In genomic region chr19:55027472-55028337, GRCh38 we compare ENCODE assay signal across 11 cellular contexts. TPM values are rescaled to one million over a fixed set of nuclear protein-coding genes. Genes with fewer than 3 reads are reported as not detected.
DNase-seq lines count a peak whose midpoint lies in the region; ATAC-seq and TF ChIP-seq lines count a peak whose summit lies in the region.
"Had no signal": no experiment of that assay in that cellular context is flagged by ENCODE, and none has a peak within 500 bp of the region (broad histone marks: within the 10 kb centered on the region; RNA-seq: fewer than 3 reads in every experiment).

No MANE protein-coding gene starts in this region.

- TF ChIP-seq POLR2A in breast epithelium (IDR thresholded peaks at IDR 0.05) (no peak), testis (IDR thresholded peaks at IDR 0.05) (no peak)

- H3K27me3 Mint-ChIP-seq in MCF 10A (ENCODE audit: insufficient read depth, unreplicated experiment) = no peaks in the 10 kb centered on the region
- H3K27me3 Mint-ChIP-seq in WTC11 (ENCODE audit: low read depth) = no peaks in the 10 kb centered on the region

- H3K4me3 Mint-ChIP-seq in MCF 10A (ENCODE audit: unreplicated experiment) = no peak overlapping the region
- H3K4me3 Mint-ChIP-seq in WTC11 = no peak overlapping the region
- H3K4me3 Mint-ChIP-seq: activated naive CD4-positive, alpha-beta T cell treated with anti-CD3 and anti-CD28 coated beads for 36 hours had no signal

- CTCF ChIA-PET in MCF 10A (lab: Yijun Ruan, JAX) (interaction anchor here (0.6 to 1.3 kb wide), 5 partner anchors 9 to 354 kb away, joined by 3 to 4 read pairs (median 3); no protein-coding TSS in a partner anchor), WTC11 (lab: Charles Lee) (interaction anchor here (1.0 to 1.4 kb wide), 3 partner anchors 10 to 146 kb away, joined by 3 to 8 read pairs (median 4); partner anchors contain the start of gene GP6)

- no TSS peak for BruUV-seq in MCF 10A (replicated peaks; lab: Mats Ljungman, UMichigan)

- no peaks in the 10 kb centered on the region for H3K27me3 ChIP-seq in breast epithelium
- no peaks in the 10 kb centered on the region for H3K27me3 ChIP-seq in testis

- intact Hi-C loops in MCF 10A (cut with micrococcal nuclease) = no loop called here
- intact Hi-C loops in breast epithelium (cut with DNase I; ENCODE audit: low total_unique reads) = no loop called here
- intact Hi-C loops in testis (cut with DNase I; ENCODE audit: low total_unique reads) = no loop called here

- no peak overlapping the region for H3K4me3 ChIP-seq in breast epithelium
- H3K4me3 ChIP-seq in testis = peak overlapping the region; percentile 1 to 26

- no peaks in the 10 kb centered on the region for H3K4me1 ChIP-seq in breast epithelium
- H3K4me1 ChIP-seq in testis = no peaks in the 10 kb centered on the region

- H3K36me3 Mint-ChIP-seq in MCF 10A (ENCODE audit: insufficient read depth, unreplicated experiment) = peaks cover 6% of the 10 kb centered on the region
- peaks cover 19% of the 10 kb centered on the region for H3K36me3 Mint-ChIP-seq in WTC11

- H3K27ac ChIP-seq in breast epithelium = no peak overlapping the region
- no peak overlapping the region for H3K27ac ChIP-seq in testis

- peak; percentile 24 for DNase-seq in MCF 10A (ENCODE audit: unreplicated experiment)
- no peak for DNase-seq in breast epithelium (ENCODE audit: low spot score in 2 of 2)
- peak; percentile 32 for DNase-seq in NAMALWA (ENCODE audit: low spot score)
- no peak for DNase-seq in WTC11 (ENCODE audit: low spot score)
- no peak for DNase-seq in testis
- no peak for DNase-seq in NCI-H1694 treated with DMSO at 0.1 percent for 48 hours (lab: John Stamatoyannopoulos, UW)
- no peak for DNase-seq in T-helper 1 cell
- DNase-seq in HT-29 (ENCODE audit: low spot score) = no peak
- DNase-seq: activated naive CD4-positive, alpha-beta T cell treated with anti-CD3 and anti-CD28 coated beads for 36 hours; NCI-H2029 treated with DMSO at 0.1 percent for 48 hours had no signal

- H3K9me3 Mint-ChIP-seq in MCF 10A (ENCODE audit: unreplicated experiment) (peaks cover 26% of the 10 kb centered on the region), WTC11 (peaks cover 12% of the 10 kb centered on the region)

- H3K36me3 ChIP-seq in breast epithelium (no peaks in the 10 kb centered on the region), testis (ENCODE audit: low read depth, missing control alignments) (no peaks in the 10 kb centered on the region)

- WGBS in testis, 2 donors = 40 to 62% methylated on average over 13 to 21 of the region's 21 CpGs

- H3K9me3 ChIP-seq in breast epithelium = no peaks in the 10 kb centered on the region
- H3K9me3 ChIP-seq in testis = no peaks in the 10 kb centered on the region

- H3K27ac Mint-ChIP-seq in MCF 10A (ENCODE audit: low read depth, unreplicated experiment) = no peak overlapping the region
- H3K27ac Mint-ChIP-seq in WTC11 = 0 out of 2 replicates have a peak overlapping the region, but pooled peaks have one; percentile 12
- H3K27ac Mint-ChIP-seq: activated naive CD4-positive, alpha-beta T cell treated with anti-CD3 and anti-CD28 coated beads for 36 hours had no signal

- ATAC-seq in WTC11 = peak; percentile 41

- POLR2A ChIA-PET in MCF 10A (lab: Yijun Ruan, JAX) = interaction anchor here (1.4 kb wide), 1 partner anchor 15 kb away, joined by 3 read pairs; no protein-coding TSS in a partner anchor
- POLR2A ChIA-PET in WTC11 (lab: Charles Lee) = no interaction called here

- H3K4me1 Mint-ChIP-seq in MCF 10A (ENCODE audit: insufficient read depth, unreplicated experiment) = no peaks in the 10 kb centered on the region
- no peaks in the 10 kb centered on the region for H3K4me1 Mint-ChIP-seq in WTC11

- TF ChIP-seq CTCF in MCF 10A (IDR thresholded peaks at IDR 0.05; ENCODE audit: unreplicated experiment) (no peak), breast epithelium (IDR thresholded peaks at IDR 0.05) (no peak), WTC11 (IDR thresholded peaks at IDR 0.05) (no peak), testis (IDR thresholded peaks at IDR 0.05) (no peak)

TF ChIP-seq in WTC11, 78 proteins besides CTCF, POLR2A, EP300 and RAD21:
- peak; percentile 73; the same call in 1 of the 2 replicates for TF ChIP-seq ZNF121 (CRISPR knock-in tag; IDR thresholded peaks at IDR 0.05)
- TF ChIP-seq ETV6 (CRISPR knock-in tag; IDR thresholded peaks at IDR 0.05) = peak; percentile 64; the same call in 1 of the 2 replicates
- TF ChIP-seq E2F4 (CRISPR knock-in tag; IDR thresholded peaks at IDR 0.05; ENCODE audit: borderline replicate concordance, low read depth) = no peak
TF ChIP-seq in WTC11: peak in this region for 2.

RNA-seq across cellular contexts. Expression of gene GP6, which starts 10.4 kb away (rescaled TPM):
- 0.27 TPM in 1 of 2 replicates, not detected in the other for total RNA-seq in MCF 10A (2022)
- total RNA-seq in breast epithelium = not detected
- total RNA-seq in WTC11 (2021) = 0.41 to 1.1 TPM (median 0.61 TPM) in 3 replicates
- 1 to 10 TPM; 1.1 to 3.2 TPM for total RNA-seq in testis
- 5.3 TPM for polyA plus RNA-seq in testis (ENCODE audit: insufficient read depth, low read depth, low replicate concordance)
- 0.05 TPM in 1 of 2 replicates, not detected in the other for total RNA-seq in HT-29 (2014; rRNA removed; shearing (Covaris generic))
- total RNA-seq: activated naive CD4-positive, alpha-beta T cell treated with anti-CD3 and anti-CD28 coated beads for 36 hours; urinary bladder had no signal

RNA-seq across cellular contexts. Expression of gene RDH13, which starts 35.2 kb away (rescaled TPM):
- 20.2 and 25.8 TPM in 2 replicates for total RNA-seq in MCF 10A (2022)
- 10 to 100 TPM; 11.4 to 33.4 (median 22.3) TPM for total RNA-seq in breast epithelium
- 35.3 to 39.5 TPM (median 38.4 TPM) in 3 replicates for total RNA-seq in WTC11 (2021)
- total RNA-seq in testis = 10 to 100 TPM; 22.5 to 24.3 TPM
- polyA plus RNA-seq in testis (ENCODE audit: insufficient read depth, low read depth, low replicate concordance) = 13.9 TPM
- total RNA-seq in HT-29 (2014; rRNA removed; shearing (Covaris generic)) = 107 and 119 TPM in 2 replicates

RNA-seq across cellular contexts. Expression of gene EPS8L1, which starts 48.0 kb away (rescaled TPM):
- total RNA-seq in MCF 10A (2022) = 9.9 and 17.9 TPM in 2 replicates
- total RNA-seq in breast epithelium = 10 to 100 TPM in 2 of 3 donors, 1 to 10 TPM in 1; 2.4 to 51.1 (median 50.1) TPM
- total RNA-seq in WTC11 (2021) = 38.9 to 43.8 TPM (median 42.8 TPM) in 3 replicates
- total RNA-seq in testis = 1 to 10 TPM; 3.4 to 3.6 TPM
- 13.3 TPM for polyA plus RNA-seq in testis (ENCODE audit: insufficient read depth, low read depth, low replicate concordance)
- 543 and 612 TPM in 2 replicates for total RNA-seq in HT-29 (2014; rRNA removed; shearing (Covaris generic))

Comparison
In these comparisons a context has a peak if more than half of its experiments do, and no peak if none do; other contexts are left out.
1. DNase-seq: peak in MCF 10A (single experiment) and NAMALWA (single experiment); none in breast epithelium (0 of 2), WTC11 (single experiment), testis (single experiment), NCI-H1694 treated with DMSO at 0.1 percent for 48 hours (single experiment), T-helper 1 cell (0 of 5) and HT-29 (single experiment).
2. H3K4me3 ChIP-seq: peak in testis (2 of 2); none in breast epithelium (0 of 3).
3. RNA of gene EPS8L1, which starts 48.0 kb away (total RNA-seq): 543 to 612 TPM in HT-29; 2.4 to 51.1 TPM in breast epithelium, 38.9 to 43.8 TPM in WTC11, 9.9 to 17.9 TPM in MCF 10A and 3.4 to 3.6 TPM in testis; every median in the first group is over 10 times any median in the second.